In the genomic region with DNA sequence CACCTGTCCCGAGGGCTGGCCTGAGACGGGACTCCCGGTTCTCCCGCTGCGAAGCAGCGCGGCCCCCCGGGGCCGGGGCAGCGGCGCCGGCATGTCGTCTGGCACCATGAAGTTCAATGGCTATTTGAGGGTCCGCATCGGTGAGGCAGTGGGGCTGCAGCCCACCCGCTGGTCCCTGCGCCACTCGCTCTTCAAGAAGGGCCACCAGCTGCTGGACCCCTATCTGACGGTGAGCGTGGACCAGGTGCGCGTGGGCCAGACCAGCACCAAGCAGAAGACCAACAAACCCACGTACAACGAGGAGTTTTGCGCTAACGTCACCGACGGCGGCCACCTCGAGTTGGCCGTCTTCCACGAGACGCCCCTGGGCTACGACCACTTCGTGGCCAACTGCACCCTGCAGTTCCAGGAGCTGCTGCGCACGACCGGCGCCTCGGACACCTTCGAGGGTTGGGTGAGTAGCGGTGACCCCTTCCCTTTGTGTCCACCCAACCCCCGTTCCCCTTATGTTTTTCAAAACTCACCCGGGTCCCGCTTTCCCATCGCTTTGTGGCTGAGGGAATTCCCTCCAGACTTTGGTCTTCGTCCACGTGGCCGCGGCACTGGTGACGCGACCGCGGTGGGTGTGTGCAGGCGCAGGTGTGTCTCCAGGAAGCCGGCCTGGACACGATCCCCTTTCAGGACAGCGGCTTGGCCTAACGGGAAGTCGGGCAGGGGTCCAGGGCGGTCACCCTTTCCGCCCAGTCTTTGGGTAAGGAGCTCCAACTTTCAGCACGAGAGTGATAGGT, we compare ENCODE assay signal across 7 cellular contexts. TPM values are rescaled to one million over a fixed set of nuclear protein-coding genes. Genes with fewer than 3 reads are reported as not detected.
DNase-seq lines count a peak whose midpoint lies in the region; ATAC-seq and TF ChIP-seq lines count a peak whose summit lies in the region.

No MANE protein-coding gene starts in this region.

- H3K9me3 ChIP-seq in breast epithelium = peaks cover 0 to 6% of the 10 kb centered on the region in 2 donors
- no peaks in the 10 kb centered on the region for H3K9me3 ChIP-seq in suprapubic skin

- H3K27ac ChIP-seq in breast epithelium (peak overlapping the region; percentile 87 to 94), suprapubic skin (peak overlapping the region; percentile 94)

- H3K4me1 ChIP-seq in breast epithelium (no peaks in the 10 kb centered on the region), suprapubic skin (peaks cover 21% of the 10 kb centered on the region)

- ATAC-seq in GM21360 (IDR thresholded peaks at IDR 0.05; ENCODE audit: unreplicated experiment) (peak; percentile 23), left lobe of liver (peak; percentile 29)

- TF ChIP-seq CTCF in breast epithelium (IDR thresholded peaks at IDR 0.05) = no peak
- TF ChIP-seq CTCF in suprapubic skin (IDR thresholded peaks at IDR 0.05) = no peak

- H3K36me3 ChIP-seq in breast epithelium (no peaks in the 10 kb centered on the region), suprapubic skin (no peaks in the 10 kb centered on the region)

- intact Hi-C loops in breast epithelium (cut with DNase I; ENCODE audit: low total_unique reads) = no loop called here

- H3K4me3 ChIP-seq in breast epithelium (peak overlapping the region; percentile 68 to 87 (median 74)), suprapubic skin (peak overlapping the region; percentile 90)

- TF ChIP-seq POLR2A in breast epithelium (IDR thresholded peaks at IDR 0.05) (no peak), suprapubic skin (IDR thresholded peaks at IDR 0.05) (no peak)

- DNase-seq in NCI-H748 treated with DMSO at 0.1 percent for 48 hours (lab: John Stamatoyannopoulos, UW) = peak; percentile 31
- peak; percentile 64 to 81 for DNase-seq in breast epithelium (ENCODE audit: low spot score in 2 of 2)
- peak; percentile 48 for DNase-seq in left lobe of liver (ENCODE audit: low spot score)
- peak in 1 of 2 donors; percentile 83 for DNase-seq in suprapubic skin (ENCODE audit: low spot score in 2 of 2)
- DNase-seq in putamen (ENCODE audit: low spot score) = no peak
- no peak for DNase-seq in dedifferentiated amniotic fluid mesenchymal stem cell (ENCODE audit: extremely low spot score)

- WGBS in suprapubic skin = 3% methylated on average over 41 of the region's 63 CpGs

- H3K27me3 ChIP-seq in breast epithelium (no peaks in the 10 kb centered on the region), suprapubic skin (peaks cover 3% of the 10 kb centered on the region)

- no peak for TF ChIP-seq EP300 in suprapubic skin (IDR thresholded peaks at IDR 0.05)

RNA-seq across cellular contexts. Expression of a gene that starts 0.8 kb away (rescaled TPM):
- total RNA-seq in breast epithelium = 10 to 100 TPM; 27.0 to 41.3 (median 34.0) TPM
- total RNA-seq in left lobe of liver = 6.4 TPM
- 100 to 1,000 TPM in 1 of 4 donors, 10 to 100 TPM in 3; 49.5 to 147 (median 59.2) TPM for total RNA-seq in suprapubic skin

RNA-seq across cellular contexts. Expression of a gene that starts 41.1 kb away (rescaled TPM):
- 10 to 100 TPM in 2 of 3 donors, 1 to 10 TPM in 1; 5.0 to 36.7 (median 20.0) TPM for total RNA-seq in breast epithelium
- 10.5 TPM for total RNA-seq in left lobe of liver
- total RNA-seq in suprapubic skin = 10 to 100 TPM; 32.7 to 42.0 (median 36.8) TPM

Comparison
In these comparisons a context has a peak if more than half of its experiments do, and no peak if none do; other contexts are left out.
1. DNase-seq: peak in NCI-H748 treated with DMSO at 0.1 percent for 48 hours (single experiment), breast epithelium (2 of 2) and left lobe of liver (single experiment); none in putamen (single experiment) and dedifferentiated amniotic fluid mesenchymal stem cell (single experiment).